16 cellular contexts compared by ENCODE assay signal in the genomic region with DNA sequence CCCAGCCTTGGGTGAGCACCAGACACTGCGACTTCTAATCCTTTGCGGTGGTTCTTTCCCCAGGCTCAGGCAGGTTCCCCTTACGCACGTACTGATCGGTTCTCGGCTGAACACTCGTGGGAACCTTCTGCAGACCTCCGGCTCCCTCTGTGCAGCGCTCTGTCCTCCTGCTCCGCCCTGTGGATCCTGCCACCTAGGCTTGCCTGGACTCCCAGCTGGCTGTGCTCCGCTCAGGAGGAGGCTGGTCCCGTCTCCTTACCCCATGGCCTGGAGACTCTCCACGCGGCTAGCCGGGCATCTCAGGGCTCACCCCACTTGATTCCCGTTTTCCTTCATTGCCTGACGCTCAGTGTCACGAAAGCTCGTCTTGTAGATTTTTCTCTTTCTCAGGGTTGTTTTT. TPM values are rescaled to one million over a fixed set of nuclear protein-coding genes. Genes with fewer than 3 reads are reported as not detected.
"Had no signal": no experiment of that assay in that cellular context is flagged by ENCODE, and none has a peak within 500 bp of the region (broad histone marks: within the 10 kb centered on the region; RNA-seq: fewer than 3 reads in every experiment).

No MANE protein-coding gene starts in this region.

- H3K27ac ChIP-seq: colonic mucosa, heart left ventricle, upper lobe of left lung, vagina had no signal

- H3K36me3 ChIP-seq: colonic mucosa, heart left ventricle, upper lobe of left lung, vagina had no signal

- H3K4me1 ChIP-seq: colonic mucosa had no signal

- H3K9me3 ChIP-seq: colonic mucosa, heart left ventricle, mucosa of descending colon, upper lobe of left lung, vagina had no signal

- DNase-seq: colonic mucosa; effector CD4-positive, alpha-beta T cell; foreskin melanocyte; heart left ventricle; hippocampal formation; left colon; left ventricle myocardium superior; mesenchymal stem cell; mucosa of descending colon; naive thymus-derived CD8-positive, alpha-beta T cell; small intestine; stimulated activated CD4-positive, alpha-beta T cell treated with anti-CD3 and anti-CD28 coated beads, Interleukin-12 subunit alpha, Interleukin-12 subunit beta, amount 100 ng/mL, for 4 hours; stimulated activated naive CD4-positive, alpha-beta T cell treated with Interleukin-2 at 50 U/mL for 16 hours had no signal

- H3K4me3 ChIP-seq: colonic mucosa, heart left ventricle, lung, mucosa of descending colon, upper lobe of left lung, vagina had no signal

- H3K27me3 ChIP-seq: colonic mucosa, heart left ventricle, upper lobe of left lung, vagina had no signal

RNA-seq across cellular contexts. Expression of gene TNFAIP2, which starts 34.7 kb away (rescaled TPM):
- polyA plus RNA-seq: naive thymus-derived CD8-positive, alpha-beta T cell had no signal
